In genomic region chr17:66975614-66976378, GRCh38 we compare ENCODE assay signal across 12 cellular contexts. TPM values are rescaled to one million over a fixed set of nuclear protein-coding genes. Genes with fewer than 3 reads are reported as not detected.
DNase-seq lines count a peak whose midpoint lies in the region; ATAC-seq, FAIRE-seq and TF ChIP-seq lines count a peak whose summit lies in the region.
"Had no signal": no experiment of that assay in that cellular context is flagged by ENCODE, and none has a peak within 500 bp of the region (broad histone marks: within the 10 kb centered on the region; RNA-seq: fewer than 3 reads in every experiment).

No MANE protein-coding gene starts in this region.

- H3K4me3 ChIP-seq in GM12878: no peak overlapping the region
- H3K4me3 ChIP-seq in mucosa of descending colon: no peak overlapping the region
- no peak overlapping the region for H3K4me3 ChIP-seq in Peyer's patch
- H3K4me3 ChIP-seq in CD4-positive, alpha-beta memory T cell (ENCODE audit: low read length in 2 of 2): no peak overlapping the region

- CTCF ChIA-PET in GM12878 (lab: Yijun Ruan, JAX): interaction anchor here (0.6 to 1.2 kb wide), 3 partner anchors 12 to 261 kb away, joined by 3 to 4 read pairs (median 4); no protein-coding TSS in a partner anchor
- CTCF ChIA-PET in CD4-positive, alpha-beta memory T cell (lab: Charles Lee; ENCODE audit: partially characterized antibody): no interaction called here

- intact Hi-C loops in GM12878 (cut with micrococcal nuclease; ENCODE audit: unreplicated experiment): no loop called here
- intact Hi-C loops in mucosa of descending colon (cut with DNase I, micrococcal nuclease): no loop called here
- intact Hi-C loops in CD4-positive, alpha-beta memory T cell (cut with micrococcal nuclease): no loop called here

- no peak overlapping the region for H3K9ac ChIP-seq in GM12878 (ENCODE audit: control insufficient read depth, insufficient read depth, low read length)

- no peaks in the 10 kb centered on the region for H4K20me1 ChIP-seq in GM12878 (ENCODE audit: control insufficient read depth, insufficient read depth)

- DNase-seq in ELF-1 (ENCODE audit: low read depth, low spot score): peak; percentile 67
- peak; percentile 58 for DNase-seq in HuH-7.5 (ENCODE audit: low spot score)
- DNase-seq in GM12878 (ENCODE audit: low read depth, low spot score): no peak
- no peak for DNase-seq in mucosa of descending colon
- DNase-seq in Peyer's patch: no peak
- no peak for DNase-seq in NOMO-1 treated with DMSO at 0.1 percent for 48 hours (lab: John Stamatoyannopoulos, UW; ENCODE audit: unreplicated experiment)
- no peak for DNase-seq in CD4-positive, alpha-beta memory T cell
- DNase-seq: amniotic stem cell, NCI-H1417 treated with DMSO at 0.1 percent for 48 hours had no signal

- peaks cover 0 to 3% (median 0%) of the 10 kb centered on the region in 4 donors for H3K4me1 Mint-ChIP-seq in CD4-positive, alpha-beta memory T cell

- H3K4me3 Mint-ChIP-seq in CD4-positive, alpha-beta memory T cell: no peak overlapping the region

- no peak for TF ChIP-seq POLR2A in GM12878 (IDR thresholded peaks at IDR 0.05; ENCODE audit: low read depth, low read length)
- no peak for TF ChIP-seq POLR2A in Peyer's patch (IDR thresholded peaks at IDR 0.05)

- no peak overlapping the region for H3K27ac ChIP-seq in GM12878 (ENCODE audit: control insufficient read depth, insufficient read depth)
- H3K27ac ChIP-seq in Peyer's patch: no peak overlapping the region
- H3K27ac ChIP-seq in CD4-positive, alpha-beta memory T cell (ENCODE audit: low read depth, low read length): no peak overlapping the region
- H3K27ac ChIP-seq: neutrophil had no signal

- ATAC-seq in GM12878: peak; percentile 77
- peak; percentile 21 for ATAC-seq in mucosa of descending colon
- ATAC-seq in HG03108 (IDR thresholded peaks at IDR 0.05; ENCODE audit: unreplicated experiment): no peak

- RAD21 ChIA-PET in GM12878 (lab: Charles Lee; ENCODE audit: unreplicated experiment): interaction anchor here (1.2 kb wide), 1 partner anchor 107 kb away, joined by 4 read pairs; no protein-coding TSS in a partner anchor

- H3K27me3 Mint-ChIP-seq in CD4-positive, alpha-beta memory T cell: peaks cover 30 to 48% of the 10 kb centered on the region in 2 donors

- BruUV-seq in GM12878 (replicated peaks; lab: Mats Ljungman, UMichigan): no TSS peak

- H3K36me3 ChIP-seq in GM12878 (ENCODE audit: control insufficient read depth in 2 of 2, insufficient read depth in 2 of 2, low read length in 1 of 2): no peaks in the 10 kb centered on the region
- H3K36me3 ChIP-seq in mucosa of descending colon (ENCODE audit: low read depth): no peaks in the 10 kb centered on the region
- H3K36me3 ChIP-seq in Peyer's patch: no peaks in the 10 kb centered on the region
- H3K36me3 ChIP-seq in CD4-positive, alpha-beta memory T cell (ENCODE audit: insufficient read depth, low read length): no peaks in the 10 kb centered on the region
- H3K36me3 ChIP-seq: neutrophil had no signal

- no peak for TF ChIP-seq EP300 in GM12878 (IDR thresholded peaks at IDR 0.05; ENCODE audit: borderline replicate concordance in 1 of 2, control insufficient read depth in 1 of 2, low read depth in 2 of 2, low read length in 2 of 2)

- in situ Hi-C loops in GM12878 (cut with MboI): no loop called here

- TF ChIP-seq RAD21 in GM12878 (IDR thresholded peaks at IDR 0.05; ENCODE audit: insufficient read depth, low read depth, low read length): peak; percentile 37

- H3K4me1 ChIP-seq in GM12878 (ENCODE audit: control insufficient read depth, insufficient read depth, low read length) (no peaks in the 10 kb centered on the region), mucosa of descending colon (ENCODE audit: low read depth) (no peaks in the 10 kb centered on the region), Peyer's patch (no peaks in the 10 kb centered on the region)
- H3K4me1 ChIP-seq in CD4-positive, alpha-beta memory T cell (ENCODE audit: insufficient read depth, low read length): no peaks in the 10 kb centered on the region

- peak; percentile 22 to 27 (median 24); a peak in 3 of 6 replicates for TF ChIP-seq CTCF in GM12878 (IDR thresholded peaks at IDR 0.05 in 2 of 3, conservative IDR thresholded peaks at IDR 0.05 in 1 of 3; ENCODE audit: control insufficient read depth in 2 of 3, extremely low read depth in 1 of 3, insufficient read depth in 1 of 3, low read depth in 3 of 3, low read length in 3 of 3)
- no peak for TF ChIP-seq CTCF in mucosa of descending colon (IDR thresholded peaks at IDR 0.05)
- TF ChIP-seq CTCF in Peyer's patch (IDR thresholded peaks at IDR 0.05): no peak

- H3K36me3 Mint-ChIP-seq in CD4-positive, alpha-beta memory T cell: no peaks in the 10 kb centered on the region

- peaks cover 0 to 2% (median 0%) of the 10 kb centered on the region in 8 donors for H3K9me3 Mint-ChIP-seq in CD4-positive, alpha-beta memory T cell

- no peak overlapping the region for H2AFZ ChIP-seq in GM12878 (ENCODE audit: control insufficient read depth, low read depth, low read length)

- 34% methylated on average over 13 of the region's 14 CpGs for WGBS in GM12878 (ENCODE audit: insufficient coverage, insufficient replicate concordance, low lambda C conversion rate, missing lambda C conversion rate)

- SMC1A ChIA-PET in GM12878 (lab: Charles Lee; ENCODE audit: uncharacterized antibody, unreplicated experiment): interaction anchor here (0.6 kb wide), 1 partner anchor 755 kb away, joined by 3 read pairs; no protein-coding TSS in a partner anchor

- H3K27me3 ChIP-seq in GM12878 (replicated peaks in 1 of 2; ENCODE audit: control insufficient read depth in 2 of 2, insufficient read depth in 2 of 2, low read length in 1 of 2) (peaks cover 0 to 3% of the 10 kb centered on the region in 2 experiments; a peak in 3 of 4 replicates), Peyer's patch (no peaks in the 10 kb centered on the region)
- H3K27me3 ChIP-seq in CD4-positive, alpha-beta memory T cell (ENCODE audit: insufficient read depth, low read length): no peaks in the 10 kb centered on the region

- no peak for FAIRE-seq in GM12878 (lab: Jason Lieb, UNC)
- FAIRE-seq: TTC549 had no signal

- H3K9me3 ChIP-seq in GM12878 (replicated peaks; ENCODE audit: control insufficient read depth, insufficient read depth, low read length) (no peaks in the 10 kb centered on the region), mucosa of descending colon (no peaks in the 10 kb centered on the region), Peyer's patch (no peaks in the 10 kb centered on the region)
- H3K9me3 ChIP-seq in CD4-positive, alpha-beta memory T cell (ENCODE audit: control insufficient read depth in 1 of 2, low read length in 2 of 2): no peaks in the 10 kb centered on the region
- H3K9me3 ChIP-seq: neutrophil had no signal

- no peaks in the 10 kb centered on the region for H3K79me2 ChIP-seq in GM12878 (ENCODE audit: control insufficient read depth, insufficient read depth, low read length)

- POLR2A ChIA-PET in GM12878 (lab: Charles Lee): no interaction called here
- POLR2A ChIA-PET in CD4-positive, alpha-beta memory T cell (lab: Charles Lee; ENCODE audit: partially characterized antibody): no interaction called here

- H3K27ac Mint-ChIP-seq in CD4-positive, alpha-beta memory T cell: no peak overlapping the region

- H3K4me2 ChIP-seq in GM12878 (ENCODE audit: control insufficient read depth, insufficient read depth): no peak overlapping the region

TF ChIP-seq in GM12878, 131 proteins besides CTCF, POLR2A, EP300 and RAD21:
- peak; percentile 64; the same call in 1 of the 2 replicates for TF ChIP-seq NFXL1 (IDR thresholded peaks at IDR 0.05; ENCODE audit: borderline replicate concordance)
- TF ChIP-seq ZBTB4 (CRISPR knock-in tag; IDR thresholded peaks at IDR 0.05): no peak

RNA-seq across cellular contexts. Expression of gene CACNG4, which starts 11.3 kb away (rescaled TPM):
- not detected in 2 replicates for total RNA-seq in GM12878 (2013; cell fraction: nucleolus; rRNA removed)
- total RNA-seq in GM12878 (2014; rRNA removed): not detected in 2 replicates
- total RNA-seq in GM12878 (2014; rRNA removed; fragmentation: Illumina TruSeq; extraction: Trizol): not detected in 2 replicates
- total RNA-seq in GM12878 (2021): 0.08 TPM in 1 of 2 replicates, not detected in the other
- not detected for polyA plus RNA-seq in GM12878 (2011; ENCODE audit: low read depth)
- polyA plus RNA-seq in GM12878 (2011; rRNA removed): 0.04 and 0.08 TPM in 2 replicates
- 0.17 and 0.19 TPM in 2 replicates for polyA plus RNA-seq in GM12878 (2011; cell fraction: cytosol; rRNA removed)
- 0.03 and 0.07 TPM in 2 replicates for polyA plus RNA-seq in GM12878 (2011; cell fraction: nucleus; rRNA removed)
- polyA plus RNA-seq in GM12878 (2012): not detected in 2 replicates
- polyA plus RNA-seq in GM12878 (2014; fragmentation: Illumina TruSeq; extraction: Trizol): not detected in 2 replicates
- polyA plus RNA-seq in GM12878 (2014; fragmentation: Nextera tagmentation; extraction: Ambion mirVana): not detected
- polyA plus RNA-seq in GM12878 (2014; rRNA removed): not detected in 2 replicates
- not detected for polyA plus RNA-seq in GM12878 (2016; fragmentation: Nextera tagmentation; extraction: Ambion mirVana)
- polyA minus RNA-seq in GM12878 (2011; rRNA and poly(A)+ RNA removed): 0.10 TPM in 1 of 2 replicates, not detected in the other
- polyA minus RNA-seq in GM12878 (2011; cell fraction: cytosol; rRNA and poly(A)+ RNA removed): not detected in 2 replicates
- not detected in 2 replicates for polyA minus RNA-seq in GM12878 (2011; cell fraction: nucleus; rRNA and poly(A)+ RNA removed)
- total RNA-seq in mucosa of descending colon: under 1 TPM; 0.07 to 0.47 (median 0.26) TPM
- total RNA-seq in Peyer's patch: under 1 TPM in 1 of 4 donors, not detected in 3; 0.40 TPM
- not detected for total RNA-seq in CD4-positive, alpha-beta memory T cell
- not detected for polyA plus RNA-seq in CD4-positive, alpha-beta memory T cell

Comparison
In these comparisons a context has a peak if more than half of its experiments do, and no peak if none do; other contexts are left out.
1. DNase-seq: peak in ELF-1 (single experiment) and HuH-7.5 (single experiment); none in GM12878 (single experiment), mucosa of descending colon (0 of 3), Peyer's patch (0 of 3), NOMO-1 treated with DMSO at 0.1 percent for 48 hours (single experiment) and CD4-positive, alpha-beta memory T cell (0 of 5).
2. CTCF ChIP-seq: peak in GM12878 (3 of 3); none in mucosa of descending colon (single experiment) and Peyer's patch (0 of 6).